In genomic region chr18:63237486-63237885, GRCh38 we compare ENCODE assay signal across 9 cellular contexts.
A peak's percentile ranks its signal among the peaks of the same experiment; 100 is the strongest.
DNase-seq lines count a peak whose midpoint lies in the region; ATAC-seq and TF ChIP-seq lines count a peak whose summit lies in the region.
"Had no signal": no experiment of that assay in that cellular context is flagged by ENCODE, and none has a peak within 500 bp of the region (broad histone marks: within the 10 kb centered on the region; RNA-seq: fewer than 3 reads in every experiment).

No MANE protein-coding gene starts in this region.

- H3K4me3 Mint-ChIP-seq in CD4-positive, alpha-beta memory T cell: peak overlapping the region in 2 of 8 donors; percentile 21 to 39
- H3K4me3 Mint-ChIP-seq in progenitor cell of endocrine pancreas (ENCODE audit: low read depth): no peak overlapping the region

- H3K9ac ChIP-seq in SK-N-SH: no peak overlapping the region

- no peaks in the 10 kb centered on the region for H3K9me2 ChIP-seq in SK-N-SH

- ATAC-seq in GM21737 (IDR thresholded peaks at IDR 0.05; ENCODE audit: unreplicated experiment): no peak

- H4K20me1 ChIP-seq in SK-N-SH (ENCODE audit: insufficient read depth): no peaks in the 10 kb centered on the region

- H3K4me1 Mint-ChIP-seq in CD4-positive, alpha-beta memory T cell: peaks cover 45 to 70% (median 59%) of the 10 kb centered on the region in 4 donors
- H3K4me1 Mint-ChIP-seq in progenitor cell of endocrine pancreas (ENCODE audit: low read depth): peaks cover 12% of the 10 kb centered on the region

- H3K4me1 ChIP-seq in CD4-positive, alpha-beta memory T cell (ENCODE audit: insufficient read depth, low read length): peaks cover 27% of the 10 kb centered on the region
- peaks cover 0 to 6% of the 10 kb centered on the region in 2 experiments; a peak in 2 of 4 replicates for H3K4me1 ChIP-seq in SK-N-SH (ENCODE audit: control insufficient read depth in 1 of 2, insufficient read depth in 2 of 2, low read depth in 1 of 2, low read length in 1 of 2)

- WGBS in SK-N-SH (ENCODE audit: low lambda C conversion rate): 91% methylated on average over 2 of the region's 2 CpGs

- TF ChIP-seq EP300 in SK-N-SH (IDR thresholded peaks at IDR 0.05; ENCODE audit: borderline replicate concordance in 1 of 2, low read depth in 1 of 2, low read length in 1 of 2): no peak

- no peak for TF ChIP-seq RAD21 in SK-N-SH (IDR thresholded peaks at IDR 0.05; ENCODE audit: low read length)

- H3K27ac Mint-ChIP-seq in CD4-positive, alpha-beta memory T cell: peak overlapping the region in 6 of 7 donors; percentile 26 to 91 (median 56)
- H3K27ac Mint-ChIP-seq in progenitor cell of endocrine pancreas: peak overlapping the region; percentile 80

- no peaks in the 10 kb centered on the region for H3K9me3 ChIP-seq in CD4-positive, alpha-beta memory T cell (ENCODE audit: control insufficient read depth in 1 of 2, low read length in 2 of 2)
- H3K9me3 ChIP-seq in SK-N-SH: no peaks in the 10 kb centered on the region

- H3F3A ChIP-seq in SK-N-SH (replicated peaks; ENCODE audit: insufficient read depth): peaks cover 4% of the 10 kb centered on the region

- peak overlapping the region; percentile 78; the same call in 1 of the 2 replicates for H2AFZ ChIP-seq in SK-N-SH (ENCODE audit: low read depth)

- H3K36me3 ChIP-seq in CD4-positive, alpha-beta memory T cell (ENCODE audit: insufficient read depth, low read length): no peaks in the 10 kb centered on the region
- no peaks in the 10 kb centered on the region for H3K36me3 ChIP-seq in SK-N-SH (replicated peaks in 1 of 2; ENCODE audit: control insufficient read depth in 1 of 2, insufficient read depth in 2 of 2, low read length in 1 of 2)

- no peak overlapping the region for H3K27ac ChIP-seq in CD4-positive, alpha-beta memory T cell (ENCODE audit: low read depth, low read length)
- peak overlapping the region; percentile 64 to 78 for H3K27ac ChIP-seq in SK-N-SH (ENCODE audit: low read depth in 2 of 2, low read length in 1 of 2)

- POLR2A ChIA-PET in CD4-positive, alpha-beta memory T cell (lab: Charles Lee; ENCODE audit: partially characterized antibody): interaction anchor here (0.7 to 1.3 kb wide), 4 partner anchors 11 to 84 kb away, joined by 3 read pairs; no protein-coding TSS in a partner anchor
- POLR2A ChIA-PET in SK-N-SH (lab: Yijun Ruan, JAX): no interaction called here

- H3K9me3 Mint-ChIP-seq in CD4-positive, alpha-beta memory T cell: peaks cover 0 to 8% (median 0%) of the 10 kb centered on the region in 8 donors
- H3K9me3 Mint-ChIP-seq in progenitor cell of endocrine pancreas (ENCODE audit: low read depth): no peaks in the 10 kb centered on the region

- H3K4me2 ChIP-seq in SK-N-SH: peak overlapping the region; percentile 62; the same call in 1 of the 2 replicates

- H3K27me3 Mint-ChIP-seq in CD4-positive, alpha-beta memory T cell: no peaks in the 10 kb centered on the region
- H3K27me3 Mint-ChIP-seq in progenitor cell of endocrine pancreas: no peaks in the 10 kb centered on the region

- H3K36me3 Mint-ChIP-seq in CD4-positive, alpha-beta memory T cell: peaks cover 53 to 60% of the 10 kb centered on the region in 2 donors
- no peaks in the 10 kb centered on the region for H3K36me3 Mint-ChIP-seq in progenitor cell of endocrine pancreas (ENCODE audit: insufficient read depth)

- no peaks in the 10 kb centered on the region for H3K79me2 ChIP-seq in SK-N-SH (ENCODE audit: insufficient read depth)

- intact Hi-C loops in CD4-positive, alpha-beta memory T cell (cut with micrococcal nuclease): no loop called here

- CTCF ChIA-PET in CD4-positive, alpha-beta memory T cell (lab: Charles Lee; ENCODE audit: partially characterized antibody): interaction anchor here (0.7 to 1.8 kb wide), 3 partner anchors 56 to 80 kb away, joined by 3 to 8 read pairs (median 3); no protein-coding TSS in a partner anchor
- CTCF ChIA-PET in SK-N-SH (lab: Yijun Ruan, JAX): interaction anchor here (0.9 kb wide), 1 partner anchor 81 kb away, joined by 3 read pairs; no protein-coding TSS in a partner anchor

- H3K4me3 ChIP-seq in CD4-positive, alpha-beta memory T cell (ENCODE audit: low read length in 2 of 2): no peak overlapping the region
- H3K4me3 ChIP-seq in SK-N-SH (ENCODE audit: low read depth in 2 of 2, low read length in 1 of 2): no peak overlapping the region
- H3K4me3 ChIP-seq in fibroblast of villous mesenchyme (ENCODE audit: low read depth, low read length): no peak overlapping the region

- TF ChIP-seq CTCF in SK-N-SH (IDR thresholded peaks at IDR 0.05): no peak
- no peak for TF ChIP-seq CTCF in fibroblast of villous mesenchyme (IDR thresholded peaks at IDR 0.05; ENCODE audit: insufficient read depth, low read depth, low read length)
- no peak for TF ChIP-seq CTCF in progenitor cell of endocrine pancreas (IDR thresholded peaks at IDR 0.05; ENCODE audit: unreplicated experiment)

- H3K27me3 ChIP-seq in CD4-positive, alpha-beta memory T cell (ENCODE audit: insufficient read depth, low read length): no peaks in the 10 kb centered on the region
- H3K27me3 ChIP-seq in SK-N-SH (ENCODE audit: insufficient read depth): no peaks in the 10 kb centered on the region

- no peak for DNase-seq in CD4-positive, alpha-beta memory T cell
- DNase-seq in SK-N-SH: no peak
- DNase-seq in fibroblast of villous mesenchyme (ENCODE audit: low read depth): peak; percentile 59
- no peak for DNase-seq in progenitor cell of endocrine pancreas (ENCODE audit: low spot score, unreplicated experiment)
- no peak for DNase-seq in KG1 (lab: John Stamatoyannopoulos, UW)
- no peak for DNase-seq in SKM-1 (lab: John Stamatoyannopoulos, UW; ENCODE audit: unreplicated experiment)
- DNase-seq in HPDE6-E6E7 (ENCODE audit: extremely low spot score): no peak
- DNase-seq: activated effector memory CD4-positive, alpha-beta T cell treated with Interleukin-2 at 50 U/mL for 16 hours had no signal

TF ChIP-seq in SK-N-SH, 30 proteins besides CTCF, POLR2A, EP300 and RAD21:
- TF ChIP-seq MAX (IDR thresholded peaks at IDR 0.05; ENCODE audit: low read depth) (no peak), NFIC (IDR thresholded peaks at IDR 0.05; ENCODE audit: borderline replicate concordance) (no peak), GATA2 (CRISPR knock-in tag; IDR thresholded peaks at IDR 0.05) (no peak), FOSL2 (IDR thresholded peaks at IDR 0.05; ENCODE audit: borderline replicate concordance, low read depth) (no peak), ZBTB33 (IDR thresholded peaks at IDR 0.05; ENCODE audit: borderline replicate concordance, low read depth) (no peak), RFX5 (IDR thresholded peaks at IDR 0.05; ENCODE audit: low read length) (no peak), YY1 (IDR thresholded peaks at IDR 0.05; ENCODE audit: low read depth) (no peak), NRF1 (IDR thresholded peaks at IDR 0.05; ENCODE audit: low read depth, low read length) (no peak), JUND (IDR thresholded peaks at IDR 0.05) (no peak), CHD2 (IDR thresholded peaks at IDR 0.05; ENCODE audit: low read length, partially characterized antibody) (no peak)
